In the genomic region with DNA sequence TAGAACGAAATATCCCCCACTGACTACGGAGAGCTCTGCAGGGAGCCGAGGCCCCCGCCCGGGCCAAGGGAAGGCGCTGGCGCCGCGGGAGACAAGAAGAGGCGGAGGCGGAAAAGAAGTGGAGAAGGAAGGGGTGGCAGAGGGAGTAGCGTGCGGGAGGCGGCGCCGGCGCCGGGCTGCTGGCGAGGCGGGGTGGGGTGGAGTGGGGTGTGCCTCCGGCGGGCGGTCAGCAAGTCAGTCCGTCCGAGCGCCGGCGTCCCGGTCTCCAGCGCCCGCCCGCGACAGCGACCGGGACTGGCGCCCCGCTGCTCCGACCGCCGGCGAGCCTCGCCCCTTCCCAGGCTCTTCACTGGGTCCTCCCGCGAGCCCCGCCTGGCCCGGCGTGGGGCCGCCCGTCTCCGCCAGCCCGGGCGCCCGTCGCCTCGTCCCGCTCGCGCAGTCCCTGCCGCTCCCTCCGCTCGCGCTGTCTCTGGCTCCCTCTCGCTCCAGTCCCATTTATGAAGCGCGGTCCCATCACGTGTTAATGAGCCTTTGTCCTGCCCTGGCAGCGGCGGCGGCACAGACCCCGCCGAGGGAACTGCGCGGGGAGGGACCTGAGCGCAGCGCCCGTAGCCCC, we compare ENCODE assay signal across 1 cellular context.
TF ChIP-seq lines count a peak whose summit lies in the region.

Gene CNR1 (minus strand): TSS at position 471 of the 616 bp plus-strand sequence. CDS start 21,073 bp downstream, outside the sequence.

TF ChIP-seq in HepG2, 621 proteins besides CTCF, POLR2A, EP300 and RAD21 (continued from another document):
- TF ChIP-seq ZNF546 (CRISPR knock-in tag; conservative IDR thresholded peaks at IDR 0.05) (no peak), POGZ (CRISPR knock-in tag; IDR thresholded peaks at IDR 0.05) (no peak), MTA1 (CRISPR knock-in tag; IDR thresholded peaks at IDR 0.05; ENCODE audit: borderline replicate concordance) (0 out of 2 replicates have a peak, but pooled peaks have one; percentile 35), ZNF337 (CRISPR knock-in tag; IDR thresholded peaks at IDR 0.05; ENCODE audit: borderline replicate concordance, low read depth) (no peak), ZNF547 (CRISPR knock-in tag; IDR thresholded peaks at IDR 0.05) (peak; percentile 40; the same call in 1 of the 2 replicates), ZNF691 (CRISPR knock-in tag; IDR thresholded peaks at IDR 0.05; ENCODE audit: borderline replicate concordance, low read depth) (no peak), KMT2A (CRISPR knock-in tag; IDR thresholded peaks at IDR 0.05) (no peak), YEATS2 (CRISPR knock-in tag; IDR thresholded peaks at IDR 0.05; ENCODE audit: borderline replicate concordance) (no peak), SMARCE1 (IDR thresholded peaks at IDR 0.05; ENCODE audit: borderline replicate concordance) (no peak), ZNF33B (CRISPR knock-in tag; IDR thresholded peaks at IDR 0.05) (no peak), UBTF (CRISPR knock-in tag; IDR thresholded peaks at IDR 0.05) (peak; percentile 60; the same call in 1 of the 2 replicates), ZNF687 (CRISPR knock-in tag; IDR thresholded peaks at IDR 0.05) (peak; percentile 46), STAG1 (CRISPR knock-in tag; IDR thresholded peaks at IDR 0.05) (peak; percentile 32; the same call in 1 of the 2 replicates), CCAR2 (optimal IDR thresholded peaks at IDR 0.05; ENCODE audit: low read depth, low read length) (no peak), ZSCAN25 (CRISPR knock-in tag; IDR thresholded peaks at IDR 0.05) (0 out of 2 replicates have a peak, but pooled peaks have one; percentile 39), CSRNP1 (CRISPR knock-in tag; IDR thresholded peaks at IDR 0.05) (no peak), ZNF230 (CRISPR knock-in tag; IDR thresholded peaks at IDR 0.05) (no peak), PHB2 (IDR thresholded peaks at IDR 0.05; ENCODE audit: partially characterized antibody) (no peak), PRMT3 (CRISPR knock-in tag; IDR thresholded peaks at IDR 0.05; ENCODE audit: borderline replicate concordance, low read depth) (no peak), GABPA (IDR thresholded peaks at IDR 0.05; ENCODE audit: low read depth, low read length) (no peak), GABPA (CRISPR knock-in tag; IDR thresholded peaks at IDR 0.05; ENCODE audit: low read depth) (no peak), EZH2 (conservative IDR thresholded peaks at IDR 0.05; ENCODE audit: low read depth, low read length) (peak; percentile 76), ZSCAN12 (CRISPR knock-in tag; IDR thresholded peaks at IDR 0.05) (no peak), ZNF234 (CRISPR knock-in tag; conservative IDR thresholded peaks at IDR 0.05) (no peak), ZNF768 (CRISPR knock-in tag; IDR thresholded peaks at IDR 0.05) (0 out of 2 replicates have a peak, but pooled peaks have one; percentile 5)
- TF ChIP-seq, protein P1, sequence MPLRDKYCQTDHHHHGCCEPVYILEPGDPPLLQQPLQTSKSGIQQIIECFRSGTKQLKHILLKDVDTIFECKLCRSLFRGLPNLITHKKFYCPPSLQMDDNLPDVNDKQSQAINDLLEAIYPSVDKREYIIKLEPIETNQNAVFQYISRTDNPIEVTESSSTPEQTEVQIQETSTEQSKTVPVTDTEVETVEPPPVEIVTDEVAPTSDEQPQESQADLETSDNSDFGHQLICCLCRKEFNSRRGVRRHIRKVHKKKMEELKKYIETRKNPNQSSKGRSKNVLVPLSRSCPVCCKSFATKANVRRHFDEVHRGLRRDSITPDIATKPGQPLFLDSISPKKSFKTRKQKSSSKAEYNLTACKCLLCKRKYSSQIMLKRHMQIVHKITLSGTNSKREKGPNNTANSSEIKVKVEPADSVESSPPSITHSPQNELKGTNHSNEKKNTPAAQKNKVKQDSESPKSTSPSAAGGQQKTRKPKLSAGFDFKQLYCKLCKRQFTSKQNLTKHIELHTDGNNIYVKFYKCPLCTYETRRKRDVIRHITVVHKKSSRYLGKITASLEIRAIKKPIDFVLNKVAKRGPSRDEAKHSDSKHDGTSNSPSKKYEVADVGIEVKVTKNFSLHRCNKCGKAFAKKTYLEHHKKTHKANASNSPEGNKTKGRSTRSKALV (CRISPR knock-in tag; IDR thresholded peaks at IDR 0.05) = 0 out of 2 replicates have a peak, but pooled peaks have one; percentile 53
- TF ChIP-seq, protein P2, sequence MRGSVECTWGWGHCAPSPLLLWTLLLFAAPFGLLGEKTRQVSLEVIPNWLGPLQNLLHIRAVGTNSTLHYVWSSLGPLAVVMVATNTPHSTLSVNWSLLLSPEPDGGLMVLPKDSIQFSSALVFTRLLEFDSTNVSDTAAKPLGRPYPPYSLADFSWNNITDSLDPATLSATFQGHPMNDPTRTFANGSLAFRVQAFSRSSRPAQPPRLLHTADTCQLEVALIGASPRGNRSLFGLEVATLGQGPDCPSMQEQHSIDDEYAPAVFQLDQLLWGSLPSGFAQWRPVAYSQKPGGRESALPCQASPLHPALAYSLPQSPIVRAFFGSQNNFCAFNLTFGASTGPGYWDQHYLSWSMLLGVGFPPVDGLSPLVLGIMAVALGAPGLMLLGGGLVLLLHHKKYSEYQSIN (CRISPR knock-in tag; IDR thresholded peaks at IDR 0.05; ENCODE audit: borderline replicate concordance) = no peak
